In genomic region chr16:50065624-50066481, GRCh38 we compare ENCODE assay signal across 8 cellular contexts. TPM values are rescaled to one million over a fixed set of nuclear protein-coding genes. Genes with fewer than 3 reads are reported as not detected.
DNase-seq lines count a peak whose midpoint lies in the region; FAIRE-seq and TF ChIP-seq lines count a peak whose summit lies in the region.

A gene with protein sequence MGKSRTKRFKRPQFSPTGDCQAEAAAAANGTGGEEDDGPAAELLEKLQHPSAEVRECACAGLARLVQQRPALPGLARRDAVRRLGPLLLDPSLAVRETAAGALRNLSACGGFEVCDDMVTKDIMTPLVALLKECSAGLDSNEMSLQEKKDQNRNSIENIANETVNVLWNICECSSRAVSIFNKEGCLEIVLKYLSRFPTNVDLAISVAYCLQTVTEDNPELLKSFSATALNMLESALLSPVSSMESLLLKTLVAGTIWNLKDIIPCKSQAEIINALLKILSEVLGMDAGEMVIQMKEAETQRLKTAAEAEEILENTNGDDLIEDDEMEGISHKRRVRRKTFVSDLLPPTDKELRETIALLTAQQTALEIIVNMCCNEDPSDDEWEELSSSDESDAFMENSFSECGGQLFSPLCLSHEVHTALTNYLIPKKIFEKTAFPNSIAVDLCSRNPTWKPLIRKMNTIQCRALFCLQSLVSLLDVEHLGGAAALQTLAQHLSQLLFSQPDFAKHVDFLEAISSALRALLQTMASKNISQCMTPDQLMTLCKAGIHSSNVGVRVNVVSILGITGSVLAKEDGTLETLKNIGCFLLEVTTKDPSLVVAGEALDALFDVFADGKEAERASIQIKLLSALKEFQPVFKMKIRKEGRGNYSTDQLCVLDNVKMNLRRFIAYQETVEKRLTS (plus strand): TSS chr16:50065970. CDS start chr16:50066132, 162 bp downstream.

- H4K91ac ChIP-seq in H1 (replicated peaks; ENCODE audit: insufficient read length, low read length) (peak within 1 kb of the TSS; percentile 97), mesenchymal stem cell (ENCODE audit: low read length) (peak within 1 kb of the TSS; percentile 22)

- CTCF ChIA-PET in activated CD8-positive, alpha-beta memory T cell treated with anti-CD3 and anti-CD28 coated beads for 36 hours (lab: Charles Lee), result interaction anchor here (1.0 to 4.5 kb wide), 4 partner anchors 41 to 145 kb away, joined by 3 to 22 read pairs (median 5); partner anchors contain the start of gene CNEP1R1
- CTCF ChIA-PET in H1 (lab: Charles Lee; ENCODE audit: partially characterized antibody), result interaction anchor here (1.3 to 4.8 kb wide), 4 partner anchors 42 to 145 kb away, joined by 3 to 35 read pairs (median 15); partner anchors contain the start of gene CNEP1R1

- H3K18ac ChIP-seq in H1 (ENCODE audit: extremely low read depth, low read length), result peak within 1 kb of the TSS; percentile 98
- H3K18ac ChIP-seq in mesenchymal stem cell (ENCODE audit: low read depth in 1 of 2, low read length in 2 of 2), result peak within 1 kb of the TSS; percentile 70 to 100

- POLR2A ChIA-PET in activated CD8-positive, alpha-beta memory T cell treated with anti-CD3 and anti-CD28 coated beads for 36 hours (lab: Charles Lee), result interaction anchor here (0.6 to 2.0 kb wide), 4 partner anchors 9 to 204 kb away, joined by 3 to 9 read pairs (median 5); partner anchors contain the start of gene CNEP1R1
- POLR2A ChIA-PET in H1 (lab: Charles Lee; ENCODE audit: partially characterized antibody), result interaction anchor here (0.5 to 1.3 kb wide), 2 partner anchors 20 to 41 kb away, joined by 3 to 5 read pairs; partner anchors contain the start of gene CNEP1R1

- H3K14ac ChIP-seq in H1 (ENCODE audit: insufficient read length), result peak within 1 kb of the TSS; percentile 51
- H3K14ac ChIP-seq in mesenchymal stem cell (ENCODE audit: low read length in 2 of 2), result peak within 1 kb of the TSS in 1 of 2 experiments; percentile 100

- peak in 1 of 2 experiments; percentile 29; a peak in 1 of 3 replicates for TF ChIP-seq POLR2A in H1 (IDR thresholded peaks at IDR 0.05; ENCODE audit: control extremely low read depth in 1 of 2, low read depth in 2 of 2, low read length in 2 of 2)

- peak within 1 kb of the TSS; percentile 82 to 94 for H3K4me2 ChIP-seq in H1 (ENCODE audit: insufficient read depth in 1 of 2, low read depth in 2 of 2, low read length in 2 of 2)
- peak within 1 kb of the TSS; percentile 97 for H3K4me2 ChIP-seq in mesenchymal stem cell (ENCODE audit: low read length, poor library complexity, severe bottlenecking)

- 0 out of 4 replicates have a peak, but pooled peaks of 1 of the 2 experiments have one; percentile 1 for TF ChIP-seq RAD21 in H1 (IDR thresholded peaks at IDR 0.05 in 1 of 2, conservative IDR thresholded peaks at IDR 0.05 in 1 of 2; ENCODE audit: low read depth in 2 of 2, low read length in 2 of 2)

- peaks cover 2 to 17% (median 12%) of the 10 kb centered on the region in 4 experiments; a peak in 4 of 8 replicates for H3K36me3 ChIP-seq in H1 (ENCODE audit: control insufficient read depth in 2 of 4, insufficient read depth in 4 of 4, low read length in 3 of 4)
- H3K36me3 ChIP-seq in mesenchymal stem cell (ENCODE audit: control insufficient read depth in 1 of 2, insufficient read depth in 2 of 2, low read depth in 1 of 2, low read length in 2 of 2), result peaks cover 7 to 17% of the 10 kb centered on the region in 2 experiments

- H3K79me1 ChIP-seq in H1 (ENCODE audit: low read depth, low read length) (no peaks in the 10 kb centered on the region), mesenchymal stem cell (replicated peaks; ENCODE audit: low read length, poor library complexity, severe bottlenecking) (peaks cover 13% of the 10 kb centered on the region)

- H2BK5ac ChIP-seq in H1 (ENCODE audit: low read depth, low read length), result peak within 1 kb of the TSS; percentile 85; the same call in 1 of the 2 replicates
- peak within 1 kb of the TSS; percentile 78 for H2BK5ac ChIP-seq in mesenchymal stem cell (ENCODE audit: low read depth, low read length, poor library complexity, severe bottlenecking)

- TF ChIP-seq EP300 in H1 (IDR thresholded peaks at IDR 0.05; ENCODE audit: borderline replicate concordance in 1 of 2, low read depth in 2 of 2, low read length in 2 of 2), result no peak

- H2BK15ac ChIP-seq in H1 (ENCODE audit: low read length), result no peak within 1 kb of the TSS
- peak within 1 kb of the TSS; percentile 38 for H2BK15ac ChIP-seq in mesenchymal stem cell (ENCODE audit: low read depth, poor library complexity, severe bottlenecking)

- peaks cover 10% of the 10 kb centered on the region for H3K23me2 ChIP-seq in H1 (ENCODE audit: low read depth, low read length)

- DNase-seq in CMK (ENCODE audit: low read depth), result peak; percentile 85
- DNase-seq in GM20000 (ENCODE audit: low spot score), result peak; percentile 97
- peak; percentile 91 for DNase-seq in HT-29 (ENCODE audit: low spot score)
- DNase-seq in NK-92 treated with Interleukin-12 subunit alpha and Interleukin-12 subunit beta, amount 100 ng/mL, for 24 hours (lab: John Stamatoyannopoulos, UW), result peak; percentile 81
- DNase-seq in H1 (ENCODE audit: low read depth in 1 of 2, low spot score in 2 of 2), result peak; percentile 84 to 97
- DNase-seq in mesenchymal stem cell, result peak; percentile 89
- peak; percentile 77 for DNase-seq in stimulated activated CD8-positive, alpha-beta memory T cell treated with anti-CD3 and anti-CD28 coated beads, Interleukin-12 subunit alpha, Interleukin-12 subunit beta, amount 100 ng/mL, for 24 hours (ENCODE audit: extremely low read depth)

- peak within 1 kb of the TSS; percentile 46 to 82 (median 59); a peak in 6 of 7 replicates for H3K9ac ChIP-seq in H1 (replicated peaks in 1 of 4; ENCODE audit: extremely low read depth in 1 of 4, low read depth in 3 of 4, low read length in 3 of 4)
- H3K9ac ChIP-seq in mesenchymal stem cell (ENCODE audit: low read length), result peak within 1 kb of the TSS; percentile 90

- WGBS in H1 (ENCODE audit: extremely low coverage in 1 of 2, insufficient coverage in 1 of 2, insufficient read length in 1 of 2, insufficient replicate concordance in 2 of 2, low coverage in 1 of 2, low lambda C conversion rate in 2 of 2, missing lambda C conversion rate in 1 of 2), 2 experiments, result 5% methylated on average over 68 of the region's 91 CpGs; no CpG with 5 or more reads in 1 of the 2 experiments
- 1% methylated on average over 70 of the region's 91 CpGs for WGBS in mesenchymal stem cell

- FAIRE-seq in H1 (lab: Jason Lieb, UNC), result no peak

- H2AFZ ChIP-seq in H1 (ENCODE audit: low read length) (peak within 1 kb of the TSS; percentile 94; the same call in 1 of the 2 replicates), mesenchymal stem cell (ENCODE audit: low read depth, low read length) (peak within 1 kb of the TSS; percentile 100)

- H3K23ac ChIP-seq in H1 (ENCODE audit: insufficient read length) (no peak within 1 kb of the TSS), mesenchymal stem cell (ENCODE audit: low read length in 2 of 2) (peak within 1 kb of the TSS in 1 of 2 experiments; percentile 98)

- H2BK120ac ChIP-seq in H1 (replicated peaks; ENCODE audit: low read depth, low read length) (peak within 1 kb of the TSS; percentile 63), mesenchymal stem cell (ENCODE audit: low read depth, low read length) (no peak within 1 kb of the TSS)

- TF ChIP-seq CTCF in GM20000 (IDR thresholded peaks at IDR 0.05; ENCODE audit: extremely low read depth, missing control alignments) (no peak), H1 (IDR thresholded peaks at IDR 0.05; ENCODE audit: control extremely low read depth in 1 of 3, insufficient read depth in 1 of 3, low read depth in 1 of 3, low read length in 3 of 3) (no peak)

- peak within 1 kb of the TSS; percentile 93 for H4K8ac ChIP-seq in H1 (ENCODE audit: extremely low read depth, insufficient read depth, low read length)
- peak within 1 kb of the TSS; percentile 78 for H4K8ac ChIP-seq in mesenchymal stem cell (ENCODE audit: low read length)

- H3K9me3 ChIP-seq in H1 (ENCODE audit: insufficient read depth in 2 of 2, low read depth in 1 of 2, low read length in 1 of 2) (no peaks in the 10 kb centered on the region), mesenchymal stem cell (ENCODE audit: control insufficient read depth, low read length) (no peaks in the 10 kb centered on the region)

- H3K56ac ChIP-seq in H1 (replicated peaks; ENCODE audit: insufficient read length, low read depth, low read length), result no peak within 1 kb of the TSS

- H3K4me3 ChIP-seq in H1 (ENCODE audit: extremely low read depth in 1 of 4, insufficient read depth in 2 of 4, low read depth in 3 of 4, low read length in 4 of 4) (peak within 1 kb of the TSS; percentile 61 to 90 (median 78)), mesenchymal stem cell (ENCODE audit: insufficient read depth in 1 of 2, low read depth in 1 of 2, low read length in 2 of 2) (peak within 1 kb of the TSS; percentile 84 to 95)

- H4K20me1 ChIP-seq in H1 (replicated peaks in 1 of 2; ENCODE audit: control insufficient read depth in 1 of 2, insufficient read depth in 2 of 2, low read length in 2 of 2), result peaks cover 0 to 5% of the 10 kb centered on the region in 2 experiments

- no peak within 1 kb of the TSS for H2BK12ac ChIP-seq in H1 (ENCODE audit: low read depth, low read length)
- H2BK12ac ChIP-seq in mesenchymal stem cell (ENCODE audit: low read length in 2 of 2), result peak within 1 kb of the TSS in 1 of 2 experiments; percentile 54

- H3K27ac ChIP-seq in H1 (ENCODE audit: low read depth, low read length) (peak within 1 kb of the TSS; percentile 84; the same call in 1 of the 2 replicates), mesenchymal stem cell (ENCODE audit: low read length, poor library complexity, severe bottlenecking) (peak within 1 kb of the TSS; percentile 86)

- H4K5ac ChIP-seq in H1 (ENCODE audit: insufficient read length, low read depth, low read length), result peak within 1 kb of the TSS; percentile 90

- H2AK5ac ChIP-seq in H1 (ENCODE audit: low read depth, low read length) (peak within 1 kb of the TSS; percentile 1; the same call in 1 of the 2 replicates), mesenchymal stem cell (ENCODE audit: low read length, severe bottlenecking) (no peak within 1 kb of the TSS)

- no peaks in the 10 kb centered on the region for H3K27me3 ChIP-seq in H1 (replicated peaks in 1 of 4; ENCODE audit: control insufficient read depth in 3 of 4, extremely low read depth in 1 of 4, insufficient read depth in 3 of 4, low read length in 3 of 4)
- no peaks in the 10 kb centered on the region for H3K27me3 ChIP-seq in mesenchymal stem cell (ENCODE audit: control insufficient read depth in 1 of 2, insufficient read depth in 1 of 2, low read length in 2 of 2)

- H3K4ac ChIP-seq in H1 (replicated peaks; ENCODE audit: insufficient read length, low read depth, low read length) (peak within 1 kb of the TSS; percentile 98), mesenchymal stem cell (ENCODE audit: low read depth in 1 of 2, low read length in 2 of 2) (peak within 1 kb of the TSS; percentile 50 to 99)

- H2BK20ac ChIP-seq in H1 (ENCODE audit: low read length), result 0 out of 2 replicates have a peak within 1 kb of the TSS, but pooled peaks have one; percentile 93

- H3K4me1 ChIP-seq in H1 (replicated peaks in 1 of 4; ENCODE audit: control insufficient read depth in 3 of 4, insufficient read depth in 4 of 4, low read length in 3 of 4), result peaks cover 0 to 9% (median 3%) of the 10 kb centered on the region in 4 experiments; a peak in 5 of 7 replicates
- peaks cover 14% of the 10 kb centered on the region for H3K4me1 ChIP-seq in mesenchymal stem cell (ENCODE audit: control insufficient read depth, insufficient read depth, low read depth, low read length)

- peaks cover 0 to 18% of the 10 kb centered on the region in 2 experiments; a peak in 2 of 4 replicates for H3K79me2 ChIP-seq in H1 (ENCODE audit: control insufficient read depth in 1 of 2, insufficient read depth in 2 of 2, low read length in 2 of 2)

RNA-seq across cellular contexts. Expression of the gene that starts here (rescaled TPM):
- 17.1 and 36.0 TPM in 2 replicates for total RNA-seq in HT-29 (2014; rRNA removed; shearing (Covaris generic))
- total RNA-seq in activated CD8-positive, alpha-beta memory T cell treated with anti-CD3 and anti-CD28 coated beads for 36 hours, result 10 to 100 TPM; 28.6 to 35.2 TPM
- total RNA-seq in H1 (2021; fragmentation: NEBNext Ultra II Directional; extraction: Animal tissue kit (Norgen Biotek cat#: 25700)), result 22.2 and 29.2 TPM in 2 replicates
- 8.9 and 13.0 TPM in 2 replicates for polyA plus RNA-seq in H1 (2011; rRNA removed)
- 13.7 TPM for polyA plus RNA-seq in H1 (2011; cell fraction: cytosol; rRNA removed)
- polyA plus RNA-seq in H1 (2011; cell fraction: nucleus; rRNA removed), result 18.5 TPM
- polyA plus RNA-seq in H1 (2012, experiment 1 of 2), result 11.7 to 19.5 TPM (median 14.0 TPM) in 4 replicates
- 13.9 TPM for polyA plus RNA-seq in H1 (2012, experiment 2 of 2)
- polyA plus RNA-seq in H1 (2013, experiment 1 of 2), result 15.8 TPM
- polyA plus RNA-seq in H1 (2013, experiment 2 of 2), result 15.9 TPM
- polyA minus RNA-seq in H1 (2011; rRNA and poly(A)+ RNA removed), result 24.8 and 36.6 TPM in 2 replicates
- polyA minus RNA-seq in H1 (2011; cell fraction: cytosol; rRNA and poly(A)+ RNA removed), result 30.8 TPM
- 18.4 TPM for polyA minus RNA-seq in H1 (2011; cell fraction: nucleus; rRNA and poly(A)+ RNA removed)
- 11.5 TPM for polyA plus RNA-seq in mesenchymal stem cell (2013, experiment 1 of 2)
- 11.6 TPM for polyA plus RNA-seq in mesenchymal stem cell (2013, experiment 2 of 2)

Comparison
In these comparisons a context has a peak if more than half of its experiments do, and no peak if none do; other contexts are left out.
1. Peak in every context shown above with its lines: DNase-seq, H3K4me3 ChIP-seq and H3K27ac ChIP-seq.